ENCODE assay signal across 34 cellular contexts in genomic region chr20:2381303-2381702, GRCh38. TPM values are rescaled to one million over a fixed set of nuclear protein-coding genes. Genes with fewer than 3 reads are reported as not detected.
"Had no signal": no experiment of that assay in that cellular context is flagged by ENCODE, and none has a peak within 500 bp of the region (broad histone marks: within the 10 kb centered on the region; RNA-seq: fewer than 3 reads in every experiment).

No MANE protein-coding gene starts in this region.

- H3K36me3 Mint-ChIP-seq: mesothelial cell of epicardium had no signal

- H3K4me1 Mint-ChIP-seq: endodermal cell, mesothelial cell of epicardium had no signal

- DNase-seq: colonic mucosa; cortex of kidney; effector CD8-positive, alpha-beta T cell; effector memory CD8-positive, alpha-beta T cell; endodermal cell; erythroblast; esophagus squamous epithelium; foreskin fibroblast; foreskin melanocyte; gastrocnemius medialis; glutamatergic neuron; head of caudate nucleus; heart right ventricle; hippocampal formation; left cardiac atrium; left lung; left ventricle myocardium superior; lower lobe of right lung; mesenchymal stem cell; mucosa of descending colon; naive B cell had no signal

- FAIRE-seq: endometrium, islet of Langerhans, keratinocyte had no signal

- ATAC-seq: effector memory CD8-positive, alpha-beta T cell; esophagus mucosa; gastrocnemius medialis; heart right ventricle; left cardiac atrium; left lung; left ventricle myocardium superior; lower lobe of right lung; mucosa of descending colon had no signal

- H3K4me1 ChIP-seq: colonic mucosa, esophagus squamous epithelium, gastrocnemius medialis, heart right ventricle, left lung, lower lobe of right lung had no signal

- H3K9me3 ChIP-seq: colonic mucosa, esophagus squamous epithelium, gastrocnemius medialis, heart right ventricle, left lung, lower lobe of right lung, mucosa of descending colon had no signal

- H3K27ac Mint-ChIP-seq: dendritic cell treated with granulocyte-macrophage colony-stimulating factor and Interleukin-4, amounts not matched to agents 40 ng/mL and 50 ng/mL, for 4 days; effector memory CD8-positive, alpha-beta T cell; endodermal cell; mesothelial cell of epicardium had no signal

- H3K9me3 Mint-ChIP-seq: dendritic cell treated with granulocyte-macrophage colony-stimulating factor and Interleukin-4, amounts not matched to agents 40 ng/mL and 50 ng/mL, for 4 days; effector memory CD8-positive, alpha-beta T cell; endodermal cell; mesothelial cell of epicardium had no signal

- H3K27me3 ChIP-seq: colonic mucosa, gastrocnemius medialis had no signal

- H3K4me3 Mint-ChIP-seq: dendritic cell treated with granulocyte-macrophage colony-stimulating factor and Interleukin-4, amounts not matched to agents 40 ng/mL and 50 ng/mL, for 4 days; effector memory CD8-positive, alpha-beta T cell; endodermal cell; mesothelial cell of epicardium; naive B cell had no signal

- H3K36me3 ChIP-seq: colonic mucosa, esophagus squamous epithelium, gastrocnemius medialis, heart right ventricle, left lung, lower lobe of right lung had no signal

- H3K27ac ChIP-seq: colonic mucosa, epithelial cell of prostate, esophagus squamous epithelium, gastrocnemius medialis, heart right ventricle, left lung, lower lobe of right lung had no signal

- H3K4me3 ChIP-seq: colonic mucosa, esophagus squamous epithelium, gastrocnemius medialis, heart right ventricle, left lung, lower lobe of right lung, mucosa of descending colon had no signal

RNA-seq across cellular contexts. Expression of gene TGM6, which starts 0.6 kb away (rescaled TPM):
- total RNA-seq: colonic mucosa, dermis microvascular lymphatic vessel endothelial cell, endodermal cell, esophagus mucosa, esophagus squamous epithelium, gastrocnemius medialis, glomerular endothelial cell, heart right ventricle, kidney epithelial cell, left cardiac atrium, left lung, left ventricle myocardium superior, lower lobe of right lung, lung microvascular endothelial cell, mesenteric fat pad, mesothelial cell of epicardium, mucosa of descending colon, myocyte had no signal
- polyA plus RNA-seq: heart right ventricle, keratinocyte had no signal
